ENCODE assay signal across 8 cellular contexts in genomic region chr14:77041837-77042557, GRCh38. TPM values are rescaled to one million over a fixed set of nuclear protein-coding genes. Genes with fewer than 3 reads are reported as not detected.
DNase-seq lines count a peak whose midpoint lies in the region; ATAC-seq and TF ChIP-seq lines count a peak whose summit lies in the region.

No MANE protein-coding gene starts in this region.

- peak overlapping the region; percentile 94 for H3K23ac ChIP-seq in IMR-90 (ENCODE audit: low read depth, low read length)

- H2BK20ac ChIP-seq in IMR-90 (ENCODE audit: low read depth, low read length): peak overlapping the region; percentile 97

- CTCF ChIA-PET in IMR-90 (lab: Yijun Ruan, JAX) (interaction anchor here (0.5 to 1.6 kb wide), 5 partner anchors 8 to 167 kb away, joined by 3 to 6 read pairs (median 3); no protein-coding TSS in a partner anchor), activated B cell treated with CpG ODN at 0.5 μM for 24 hours (lab: Charles Lee) (interaction anchor here (0.9 to 4.1 kb wide), 6 partner anchors 11 to 166 kb away, joined by 3 to 15 read pairs (median 4); no protein-coding TSS in a partner anchor)

- TF ChIP-seq POLR2A in IMR-90 (IDR thresholded peaks at IDR 0.05; ENCODE audit: low read depth, low read length): peak; percentile 50; the same call in 1 of the 2 replicates
- TF ChIP-seq POLR2A in gastroesophageal sphincter (IDR thresholded peaks at IDR 0.05): no peak

- H2AK9ac ChIP-seq in IMR-90 (replicated peaks; ENCODE audit: low read depth, low read length, poor library complexity): peak overlapping the region; percentile 39

- H4K91ac ChIP-seq in IMR-90 (ENCODE audit: insufficient read depth, low read depth, low read length): peak overlapping the region; percentile 99

- H3K4me1 Mint-ChIP-seq in activated B cell treated with CpG ODN at 0.5 μM for 24 hours: peaks cover 72% of the 10 kb centered on the region

- no peak overlapping the region for H3K4me3 Mint-ChIP-seq in activated B cell treated with CpG ODN at 0.5 μM for 24 hours

- H3K9me1 ChIP-seq in IMR-90 (ENCODE audit: insufficient read depth, low read length): peaks cover 23% of the 10 kb centered on the region

- H3K36me3 Mint-ChIP-seq in activated B cell treated with CpG ODN at 0.5 μM for 24 hours (ENCODE audit: low read depth): no peaks in the 10 kb centered on the region

- H3K36me3 ChIP-seq in IMR-90 (ENCODE audit: control insufficient read depth, insufficient read depth, low read length): no peaks in the 10 kb centered on the region
- no peaks in the 10 kb centered on the region for H3K36me3 ChIP-seq in gastroesophageal sphincter

- BruUV-seq in IMR-90 (replicated peaks; lab: Mats Ljungman, UMichigan): no TSS peak

- H4K8ac ChIP-seq in IMR-90 (ENCODE audit: low read depth in 2 of 2, low read length in 2 of 2): peak overlapping the region; percentile 76 to 95

- H3K4ac ChIP-seq in IMR-90 (ENCODE audit: low read depth, low read length): peak overlapping the region; percentile 99

- intact Hi-C loops in IMR-90 (cut with micrococcal nuclease): loop anchor here (1.0 kb wide), 1 partner anchor 9 kb away; no protein-coding TSS in a partner anchor
- intact Hi-C loops in activated B cell treated with CpG ODN at 0.5 μM for 24 hours (cut with micrococcal nuclease): loop anchor here (5.0 to 10.0 kb wide), 2 partner anchors 230 to 573 kb away; partner anchors contain the start of genes ANGEL1 and SPTLC2

- dilution Hi-C loops in IMR-90 (cut with HindIII; ENCODE audit: low sequenced_read_pairs, unreplicated experiment): no loop called here

- TF ChIP-seq EP300 in gastroesophageal sphincter (IDR thresholded peaks at IDR 0.05): no peak

- peak; percentile 2 for ATAC-seq in IMR-90 (ENCODE audit: low read depth)
- no peak for ATAC-seq in activated B cell treated with CpG ODN at 0.5 μM for 24 hours (ENCODE audit: low read depth)
- ATAC-seq in gastroesophageal sphincter: peak; percentile 52

- peak overlapping the region; percentile 100 for H3K18ac ChIP-seq in IMR-90 (ENCODE audit: low read depth, low read length)

- peak overlapping the region; percentile 6 for H2AFZ ChIP-seq in IMR-90 (replicated peaks; ENCODE audit: low read length, poor library complexity)

- peak overlapping the region; percentile 69 for H2AK5ac ChIP-seq in IMR-90 (ENCODE audit: low read depth, low read length)

- no peak for TF ChIP-seq CTCF in AG09309 (IDR thresholded peaks at IDR 0.05; ENCODE audit: control insufficient read depth, insufficient read depth, low read depth, low read length, missing control alignments)
- no peak for TF ChIP-seq CTCF in IMR-90 (conservative IDR thresholded peaks at IDR 0.05; ENCODE audit: low read depth, low read length)
- no peak for TF ChIP-seq CTCF in activated B cell treated with CpG ODN at 0.5 μM for 24 hours (IDR thresholded peaks at IDR 0.05)
- no peak for TF ChIP-seq CTCF in gastroesophageal sphincter (IDR thresholded peaks at IDR 0.05)

- peak overlapping the region; percentile 94 for H3K56ac ChIP-seq in IMR-90 (ENCODE audit: extremely low read depth, insufficient read depth, low read length)

- H3K9ac ChIP-seq in IMR-90 (ENCODE audit: low read depth, low read length): peak overlapping the region; percentile 63

- H3K27ac ChIP-seq in IMR-90 (ENCODE audit: insufficient read depth, low read length) (peak overlapping the region; percentile 93), gastroesophageal sphincter (peak overlapping the region; percentile 89 to 100 (median 92))

- H3K4me2 ChIP-seq in IMR-90 (ENCODE audit: low read depth, low read length): peak overlapping the region; percentile 72

- peaks cover 0 to 19% of the 10 kb centered on the region in 2 experiments; a peak in 2 of 4 replicates for H3K79me1 ChIP-seq in IMR-90 (ENCODE audit: low read depth in 1 of 2, low read length in 2 of 2)

- H3K4me3 ChIP-seq in AG09309 (ENCODE audit: control insufficient read depth, low read depth, low read length) (no peak overlapping the region), IMR-90 (ENCODE audit: insufficient read depth, low read depth, low read length) (no peak overlapping the region), gastroesophageal sphincter (no peak overlapping the region)

- peak; percentile 87 for DNase-seq in AG09309 (ENCODE audit: low read depth)
- peak; percentile 98 for DNase-seq in IMR-90
- no peak for DNase-seq in activated B cell treated with CpG ODN at 0.5 μM for 24 hours
- DNase-seq in pons (ENCODE audit: low spot score): peak; percentile 72
- no peak for DNase-seq in activated gamma-delta T cell treated with Interleukin-2 at 50 U/mL for 16 hours
- DNase-seq in SW480 (ENCODE audit: low spot score): no peak
- no peak for DNase-seq in germinal center (ENCODE audit: low spot score)

- no peaks in the 10 kb centered on the region for H4K20me1 ChIP-seq in IMR-90 (ENCODE audit: insufficient read depth, low read length)

- H3K27me3 ChIP-seq in IMR-90 (ENCODE audit: control insufficient read depth, insufficient read depth, low read length) (no peaks in the 10 kb centered on the region), gastroesophageal sphincter (no peaks in the 10 kb centered on the region)

- POLR2A ChIA-PET in IMR-90 (lab: Charles Lee; ENCODE audit: unreplicated experiment): interaction anchor here (0.6 to 1.9 kb wide), 6 partner anchors 8 to 21 kb away, joined by 3 to 25 read pairs (median 6); no protein-coding TSS in a partner anchor
- POLR2A ChIA-PET in activated B cell treated with CpG ODN at 0.5 μM for 24 hours (lab: Charles Lee): interaction anchor here (1.4 to 5.5 kb wide), 4 partner anchors 8 to 80 kb away, joined by 5 to 140 read pairs (median 28); partner anchors contain the start of gene IRF2BPL

- H3K4me1 ChIP-seq in IMR-90 (ENCODE audit: control insufficient read depth, insufficient read depth, low read length) (peaks cover 47% of the 10 kb centered on the region), gastroesophageal sphincter (peaks cover 55 to 100% (median 87%) of the 10 kb centered on the region in 3 donors)

- peak overlapping the region; percentile 96 for H2BK5ac ChIP-seq in IMR-90 (ENCODE audit: low read depth, low read length, poor library complexity, severe bottlenecking)

- H3K27me3 Mint-ChIP-seq in activated B cell treated with CpG ODN at 0.5 μM for 24 hours: no peaks in the 10 kb centered on the region

- in situ Hi-C loops in IMR-90 (cut with MboI; ENCODE audit: low sequenced_read_pairs): loop anchor here (25.0 kb wide), 1 partner anchor 1755 kb away; the partner anchor contains the start of gene FOS

- 0 out of 2 replicates have a peak, but pooled peaks have one; percentile 7 for TF ChIP-seq RAD21 in IMR-90 (IDR thresholded peaks at IDR 0.05; ENCODE audit: low read length)

- H4K5ac ChIP-seq in IMR-90 (ENCODE audit: low read depth, low read length): peak overlapping the region; percentile 89

- peak overlapping the region; percentile 88 for H2BK15ac ChIP-seq in IMR-90 (ENCODE audit: low read depth, low read length)

- H3K9me3 Mint-ChIP-seq in activated B cell treated with CpG ODN at 0.5 μM for 24 hours: no peaks in the 10 kb centered on the region

- WGBS in IMR-90 (ENCODE audit: extremely low coverage in 2 of 2, insufficient read length in 1 of 2), 2 experiments: 11% methylated on average over 10 of the region's 14 CpGs; no CpG with 5 or more reads in 1 of the 2 experiments
- WGBS in gastroesophageal sphincter (ENCODE audit: low coverage in 1 of 2), 2 donors: 11 to 15% methylated on average over 10 to 12 of the region's 14 CpGs

- peak overlapping the region; percentile 93 for H3K14ac ChIP-seq in IMR-90 (replicated peaks; ENCODE audit: low read depth, low read length)

- no peaks in the 10 kb centered on the region for H3K9me3 ChIP-seq in IMR-90 (ENCODE audit: control insufficient read depth, insufficient read depth, low read length)
- H3K9me3 ChIP-seq in gastroesophageal sphincter: no peaks in the 10 kb centered on the region

- H3K27ac Mint-ChIP-seq in activated B cell treated with CpG ODN at 0.5 μM for 24 hours: peak overlapping the region; percentile 36

- peak overlapping the region; percentile 98 for H2BK120ac ChIP-seq in IMR-90 (ENCODE audit: low read depth, low read length)

TF ChIP-seq in IMR-90, 13 proteins besides CTCF, POLR2A, EP300 and RAD21 (continues in another document):
- TF ChIP-seq MXI1 (IDR thresholded peaks at IDR 0.05; ENCODE audit: borderline replicate concordance, low read depth, low read length): peak; percentile 41; the same call in 1 of the 2 replicates
- TF ChIP-seq CEBPB (IDR thresholded peaks at IDR 0.05; ENCODE audit: low read depth, low read length): no peak
- TF ChIP-seq SMC3 (IDR thresholded peaks at IDR 0.05; ENCODE audit: low read depth, low read length): no peak
- TF ChIP-seq MAZ (IDR thresholded peaks at IDR 0.05; ENCODE audit: borderline replicate concordance, low read depth, low read length): peak; percentile 56; the same call in 1 of the 2 replicates
- peak; percentile 36; the same call in 1 of the 2 replicates for TF ChIP-seq BHLHE40 (IDR thresholded peaks at IDR 0.05; ENCODE audit: low read depth, low read length)
- TF ChIP-seq, protein P1, sequence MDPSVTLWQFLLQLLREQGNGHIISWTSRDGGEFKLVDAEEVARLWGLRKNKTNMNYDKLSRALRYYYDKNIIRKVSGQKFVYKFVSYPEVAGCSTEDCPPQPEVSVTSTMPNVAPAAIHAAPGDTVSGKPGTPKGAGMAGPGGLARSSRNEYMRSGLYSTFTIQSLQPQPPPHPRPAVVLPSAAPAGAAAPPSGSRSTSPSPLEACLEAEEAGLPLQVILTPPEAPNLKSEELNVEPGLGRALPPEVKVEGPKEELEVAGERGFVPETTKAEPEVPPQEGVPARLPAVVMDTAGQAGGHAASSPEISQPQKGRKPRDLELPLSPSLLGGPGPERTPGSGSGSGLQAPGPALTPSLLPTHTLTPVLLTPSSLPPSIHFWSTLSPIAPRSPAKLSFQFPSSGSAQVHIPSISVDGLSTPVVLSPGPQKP (IDR thresholded peaks at IDR 0.05; ENCODE audit: borderline replicate concordance, low read depth, low read length): no peak

RNA-seq across cellular contexts. Expression of gene IRF2BPL, which starts 13.5 kb away (rescaled TPM):
- 6.3 and 8.9 TPM in 2 replicates for total RNA-seq in IMR-90 (2012; rRNA removed)
- polyA plus RNA-seq in IMR-90 (2012; rRNA removed): 14.5 and 15.8 TPM in 2 replicates
- polyA plus RNA-seq in IMR-90 (2012; cell fraction: cytosol; rRNA removed): 13.2 and 35.9 TPM in 2 replicates
- 24.7 and 36.8 TPM in 2 replicates for polyA plus RNA-seq in IMR-90 (2012; cell fraction: nucleus; rRNA removed; ENCODE audit: low replicate concordance)
- total RNA-seq in activated B cell treated with CpG ODN at 0.5 μM for 24 hours: 14.0 and 14.5 TPM in 2 replicates
- total RNA-seq in gastroesophageal sphincter: 10 to 100 TPM; 53.7 to 75.6 (median 59.9) TPM

RNA-seq across cellular contexts. Expression of gene CIPC, which starts 56.1 kb away (rescaled TPM):
- 12.9 and 13.1 TPM in 2 replicates for total RNA-seq in IMR-90 (2012; rRNA removed)
- 5.6 and 6.6 TPM in 2 replicates for polyA plus RNA-seq in IMR-90 (2012; rRNA removed)
- polyA plus RNA-seq in IMR-90 (2012; cell fraction: cytosol; rRNA removed): 2.7 and 2.8 TPM in 2 replicates
- 2.8 and 5.9 TPM in 2 replicates for polyA plus RNA-seq in IMR-90 (2012; cell fraction: nucleus; rRNA removed; ENCODE audit: low replicate concordance)
- total RNA-seq in activated B cell treated with CpG ODN at 0.5 μM for 24 hours: 26.6 and 28.5 TPM in 2 replicates
- total RNA-seq in gastroesophageal sphincter: 10 to 100 TPM; 49.0 to 74.1 (median 60.4) TPM

Comparison
In these comparisons a context has a peak if more than half of its experiments do, and no peak if none do; other contexts are left out.
1. DNase-seq: peak in AG09309 (single experiment), IMR-90 (single experiment) and pons (single experiment); none in activated B cell treated with CpG ODN at 0.5 μM for 24 hours (single experiment), activated gamma-delta T cell treated with Interleukin-2 at 50 U/mL for 16 hours (single experiment), SW480 (single experiment) and germinal center (single experiment).